In the genomic region with DNA sequence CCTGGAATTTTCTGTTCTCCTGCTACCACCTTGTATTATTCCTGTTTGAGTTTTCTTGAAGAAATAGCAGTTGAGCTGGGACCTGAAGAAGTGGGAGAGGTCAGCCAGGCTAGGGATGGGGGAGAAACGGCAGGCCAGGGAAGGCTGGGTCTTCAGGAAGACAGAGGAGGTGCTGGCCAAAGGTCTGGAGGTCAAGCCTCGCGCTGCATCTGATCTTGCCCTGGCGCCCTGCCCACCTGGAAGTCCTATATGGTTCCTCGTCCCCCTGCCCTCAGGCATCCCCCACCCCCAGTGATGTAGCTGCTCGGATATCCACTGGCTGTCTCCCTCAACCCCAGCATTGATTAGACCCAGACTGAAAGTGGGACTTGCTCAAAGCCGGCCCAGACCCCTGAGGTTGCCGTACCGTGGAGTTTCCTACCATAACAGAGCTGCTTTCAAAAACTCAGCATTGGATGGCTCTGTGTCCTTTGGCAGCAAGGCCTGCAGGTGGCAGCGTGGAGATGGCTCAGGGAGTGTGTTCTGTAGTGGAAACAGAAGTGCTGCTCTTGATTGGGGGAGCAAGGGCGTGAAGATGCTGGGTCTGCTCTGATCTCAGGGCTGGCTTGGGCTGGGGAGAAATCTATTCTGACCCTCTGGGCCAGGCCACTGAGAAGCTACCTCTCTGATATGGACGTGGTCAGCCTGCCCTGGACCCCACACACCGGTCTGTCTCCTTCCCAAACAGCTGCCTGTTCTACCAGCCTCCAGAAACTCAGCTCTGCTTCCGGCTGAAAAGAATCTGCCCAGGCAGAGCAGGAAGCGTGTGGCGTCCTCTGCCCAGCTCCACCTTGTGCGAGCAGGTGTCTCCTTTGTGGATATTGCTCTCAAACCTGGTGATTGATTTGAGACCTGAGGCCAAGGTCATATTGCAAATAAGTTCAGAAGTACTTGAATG, we compare ENCODE assay signal across 9 cellular contexts.
DNase-seq lines count a peak whose midpoint lies in the region; ATAC-seq, FAIRE-seq and TF ChIP-seq lines count a peak whose summit lies in the region.
"Had no signal": no experiment of that assay in that cellular context is flagged by ENCODE, and none has a peak within 500 bp of the region (broad histone marks: within the 10 kb centered on the region; RNA-seq: fewer than 3 reads in every experiment).

No MANE protein-coding gene starts in this region.

- no peak overlapping the region for H3K4me2 ChIP-seq in HepG2 (ENCODE audit: low read depth, low read length)

- TF ChIP-seq EP300 in HepG2 (IDR thresholded peaks at IDR 0.05; ENCODE audit: low read depth in 2 of 2, low read length in 2 of 2), result no peak
- no peak for TF ChIP-seq EP300 in HepG2 (CRISPR knock-in tag; IDR thresholded peaks at IDR 0.05; ENCODE audit: borderline replicate concordance)

- H3K9me3 ChIP-seq in HepG2 (ENCODE audit: low read length), result no peaks in the 10 kb centered on the region
- H3K9me3 ChIP-seq: tibial artery had no signal

- CTCF ChIA-PET in HepG2 (lab: Yijun Ruan, JAX; ENCODE audit: low intra/inter-chr PET ratio, low total read pairs), result interaction anchor here (0.9 to 1.5 kb wide), 3 partner anchors 12 to 179 kb away, joined by 4 to 7 read pairs (median 7); no protein-coding TSS in a partner anchor

- no peak overlapping the region for H3K27ac Mint-ChIP-seq in HFFc6

- peak; percentile 58; the same call in 1 of the 2 replicates for TF ChIP-seq RAD21 in HepG2 (CRISPR knock-in tag; IDR thresholded peaks at IDR 0.05)

- no peaks in the 10 kb centered on the region for H3K27me3 ChIP-seq in HepG2 (ENCODE audit: control insufficient read depth in 1 of 2, insufficient read depth in 2 of 2, low read length in 2 of 2)
- H3K27me3 ChIP-seq: tibial artery had no signal

- POLR2A ChIA-PET in HepG2 (lab: Yijun Ruan, JAX), result no interaction called here

- WGBS in HepG2 (ENCODE audit: low lambda C conversion rate), result 84% methylated on average over 15 of the region's 17 CpGs

- no peak overlapping the region for H2AFZ ChIP-seq in HepG2 (ENCODE audit: low read length)

- H3K36me3 ChIP-seq in HepG2 (replicated peaks in 1 of 2; ENCODE audit: control insufficient read depth in 1 of 2, insufficient read depth in 2 of 2, low read length in 2 of 2), result peaks cover 0 to 2% of the 10 kb centered on the region in 2 experiments; a peak in 3 of 5 replicates

- H3K4me1 ChIP-seq in HepG2 (ENCODE audit: insufficient read depth, low read length), result no peaks in the 10 kb centered on the region

- H3K4me3 ChIP-seq in HepG2 (replicated peaks in 1 of 3; ENCODE audit: insufficient read depth in 1 of 3, low read depth in 2 of 3, low read length in 3 of 3), result no peak overlapping the region
- H3K4me3 ChIP-seq: tibial artery had no signal

- TF ChIP-seq POLR2A in HepG2 (IDR thresholded peaks at IDR 0.05; ENCODE audit: insufficient read depth in 1 of 2, low read depth in 2 of 2, low read length in 2 of 2), result no peak

- peaks cover 6% of the 10 kb centered on the region for H3K27me3 Mint-ChIP-seq in HFFc6 (ENCODE audit: insufficient read depth)

- H3K79me2 ChIP-seq in HepG2 (ENCODE audit: insufficient read depth, low read length), result no peaks in the 10 kb centered on the region

- H3K4me3 Mint-ChIP-seq in HFFc6, result no peak overlapping the region

- H3K9ac ChIP-seq in HepG2 (ENCODE audit: insufficient read depth, low read depth, low read length), result no peak overlapping the region

- peak; percentile 87 for FAIRE-seq in HepG2 (lab: Jason Lieb, UNC)

- TF ChIP-seq CTCF in HFFc6 (IDR thresholded peaks at IDR 0.05) (peak; percentile 79), HepG2 (CRISPR knock-in tag; IDR thresholded peaks at IDR 0.05) (peak; percentile 89)

- H3K27ac ChIP-seq in cingulate gyrus (ENCODE audit: low read depth, low read length) (peak overlapping the region; percentile 31), HepG2 (ENCODE audit: extremely low read length, insufficient read depth, low read length) (no peak overlapping the region)
- H3K27ac ChIP-seq: tibial artery had no signal

- intact Hi-C loops in HepG2 (cut with micrococcal nuclease; ENCODE audit: unreplicated experiment), result loop anchor here (1.0 to 5.0 kb wide), 2 partner anchors 178 to 249 kb away; no protein-coding TSS in a partner anchor

- H3K36me3 Mint-ChIP-seq in HFFc6 (ENCODE audit: low read depth), result peaks cover 6% of the 10 kb centered on the region

- ATAC-seq in HepG2 (peak; percentile 93), GM19455 (IDR thresholded peaks at IDR 0.05; ENCODE audit: unreplicated experiment) (no peak)

- peak; percentile 78 for DNase-seq in ELF-1 (ENCODE audit: low read depth, low spot score)
- DNase-seq in HFFc6, result peak; percentile 50
- DNase-seq in NCI-H2107 (lab: John Stamatoyannopoulos, UW), result peak; percentile 40
- DNase-seq in UCSD-AML1 (lab: John Stamatoyannopoulos, UW; ENCODE audit: unreplicated experiment), result peak; percentile 53
- peak; percentile 47 for DNase-seq in HepG2 (ENCODE audit: low spot score)
- peak; percentile 10 to 22 for DNase-seq in stimulated activated CD8-positive, alpha-beta memory T cell treated with anti-CD3 and anti-CD28 coated beads, Interleukin-2, amount 100 ng/mL, for 48 hours (ENCODE audit: low read depth in 2 of 2)

- no peaks in the 10 kb centered on the region for H4K20me1 ChIP-seq in HepG2 (ENCODE audit: insufficient read depth, low read length)

- in situ Hi-C loops in HepG2 (cut with HindIII; ENCODE audit: extremely low pct_ligation_motif_present, low pct_unique_long_range_greater_than_20kb), result no loop called here

- no peaks in the 10 kb centered on the region for H3K9me3 Mint-ChIP-seq in HFFc6

- no TSS peak for BruUV-seq in HepG2 (replicated peaks; lab: Mats Ljungman, UMichigan)

- peaks cover 15% of the 10 kb centered on the region for H3K4me1 Mint-ChIP-seq in HFFc6 (ENCODE audit: low read depth)

TF ChIP-seq in HepG2, 621 proteins besides CTCF, POLR2A, EP300 and RAD21 (continues in another document):
- TF ChIP-seq PCBP1 (IDR thresholded peaks at IDR 0.05; ENCODE audit: borderline replicate concordance, low read depth, low read length) (no peak), ZNF510 (CRISPR knock-in tag; IDR thresholded peaks at IDR 0.05; ENCODE audit: low read depth) (no peak), ZBTB1 (CRISPR knock-in tag; IDR thresholded peaks at IDR 0.05; ENCODE audit: borderline replicate concordance) (no peak), RORA (CRISPR knock-in tag; IDR thresholded peaks at IDR 0.05) (no peak), STAG1 (CRISPR knock-in tag; IDR thresholded peaks at IDR 0.05) (peak; percentile 79), ZBTB38 (CRISPR knock-in tag; IDR thresholded peaks at IDR 0.05) (no peak), KLF15 (CRISPR knock-in tag; IDR thresholded peaks at IDR 0.05; ENCODE audit: borderline replicate concordance) (no peak), ZNF788 (CRISPR knock-in tag; IDR thresholded peaks at IDR 0.05; ENCODE audit: borderline replicate concordance) (no peak), ZNF572 (CRISPR knock-in tag; IDR thresholded peaks at IDR 0.05) (peak; percentile 50; the same call in 1 of the 2 replicates), ZNF33B (CRISPR knock-in tag; IDR thresholded peaks at IDR 0.05) (peak; percentile 69; the same call in 1 of the 2 replicates), CEBPG (CRISPR knock-in tag; IDR thresholded peaks at IDR 0.05) (no peak), ATM (IDR thresholded peaks at IDR 0.05; ENCODE audit: borderline replicate concordance) (no peak), HMG20B (CRISPR knock-in tag; conservative IDR thresholded peaks at IDR 0.05) (no peak), MEIS2 (CRISPR knock-in tag; IDR thresholded peaks at IDR 0.05) (peak; percentile 42; the same call in 1 of the 2 replicates)
- TF ChIP-seq, protein P1, sequence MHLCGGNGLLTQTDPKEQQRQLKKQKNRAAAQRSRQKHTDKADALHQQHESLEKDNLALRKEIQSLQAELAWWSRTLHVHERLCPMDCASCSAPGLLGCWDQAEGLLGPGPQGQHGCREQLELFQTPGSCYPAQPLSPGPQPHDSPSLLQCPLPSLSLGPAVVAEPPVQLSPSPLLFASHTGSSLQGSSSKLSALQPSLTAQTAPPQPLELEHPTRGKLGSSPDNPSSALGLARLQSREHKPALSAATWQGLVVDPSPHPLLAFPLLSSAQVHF (CRISPR knock-in tag; IDR thresholded peaks at IDR 0.05), result no peak
- TF ChIP-seq, protein P2, sequence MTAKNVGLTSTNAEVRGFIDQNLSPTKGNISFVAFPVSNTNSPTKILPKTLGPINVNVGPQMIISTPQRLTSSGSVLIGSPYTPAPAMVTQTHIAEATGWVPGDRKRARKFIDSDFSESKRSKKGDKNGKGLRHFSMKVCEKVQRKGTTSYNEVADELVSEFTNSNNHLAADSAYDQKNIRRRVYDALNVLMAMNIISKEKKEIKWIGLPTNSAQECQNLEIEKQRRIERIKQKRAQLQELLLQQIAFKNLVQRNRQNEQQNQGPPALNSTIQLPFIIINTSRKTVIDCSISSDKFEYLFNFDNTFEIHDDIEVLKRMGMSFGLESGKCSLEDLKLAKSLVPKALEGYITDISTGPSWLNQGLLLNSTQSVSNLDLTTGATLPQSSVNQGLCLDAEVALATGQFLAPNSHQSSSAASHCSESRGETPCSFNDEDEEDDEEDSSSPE (CRISPR knock-in tag; IDR thresholded peaks at IDR 0.05), result no peak
- TF ChIP-seq, protein P3, sequence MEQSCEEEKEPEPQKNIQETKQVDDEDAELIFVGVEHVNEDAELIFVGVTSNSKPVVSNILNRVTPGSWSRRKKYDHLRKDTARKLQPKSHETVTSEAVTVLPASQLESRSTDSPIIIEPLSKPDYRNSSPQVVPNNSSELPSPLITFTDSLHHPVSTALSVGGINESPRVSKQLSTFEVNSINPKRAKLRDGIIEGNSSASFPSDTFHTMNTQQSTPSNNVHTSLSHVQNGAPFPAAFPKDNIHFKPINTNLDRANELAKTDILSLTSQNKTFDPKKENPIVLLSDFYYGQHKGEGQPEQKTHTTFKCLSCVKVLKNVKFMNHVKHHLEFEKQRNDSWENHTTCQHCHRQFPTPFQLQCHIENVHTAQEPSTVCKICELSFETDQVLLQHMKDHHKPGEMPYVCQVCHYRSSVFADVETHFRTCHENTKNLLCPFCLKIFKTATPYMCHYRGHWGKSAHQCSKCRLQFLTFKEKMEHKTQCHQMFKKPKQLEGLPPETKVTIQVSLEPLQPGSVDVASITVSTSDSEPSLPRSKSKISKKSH (CRISPR knock-in tag; IDR thresholded peaks at IDR 0.05; ENCODE audit: borderline replicate concordance), result 0 out of 2 replicates have a peak, but pooled peaks have one; percentile 17

Comparison
In these comparisons a context has a peak if more than half of its experiments do, and no peak if none do; other contexts are left out.
1. DNase-seq: peak in every context shown above with its lines; median percentile 78 in ELF-1; 53 in UCSD-AML1; 50 in HFFc6; 47 in HepG2; 40 in NCI-H2107; 16 in stimulated activated CD8-positive, alpha-beta memory T cell treated with anti-CD3 and anti-CD28 coated beads, Interleukin-2, amount 100 ng/mL, for 48 hours.